ENCODE assay signal across 15 cellular contexts in genomic region chr3:9768376-9768775, GRCh38. TPM values are rescaled to one million over a fixed set of nuclear protein-coding genes. Genes with fewer than 3 reads are reported as not detected.
DNase-seq lines count a peak whose midpoint lies in the region; ATAC-seq and TF ChIP-seq lines count a peak whose summit lies in the region.
"Had no signal": no experiment of that assay in that cellular context is flagged by ENCODE, and none has a peak within 500 bp of the region (broad histone marks: within the 10 kb centered on the region; RNA-seq: fewer than 3 reads in every experiment).

No MANE protein-coding gene starts in this region.

- H3K27ac Mint-ChIP-seq in natural killer cell treated with Interleukin-12 subunit alpha and Interleukin-12 subunit beta and Interleukin-15 and Interleukin-18, amount 100 ng/mL, for 72 hours = peak overlapping the region; percentile 28 to 75

- H3K9me3 ChIP-seq in heart left ventricle (no peaks in the 10 kb centered on the region), upper lobe of left lung (no peaks in the 10 kb centered on the region)
- H3K9me3 ChIP-seq: BE2C, HAP-1 had no signal

- H3K36me3 ChIP-seq in heart left ventricle = peaks cover 0 to 26% (median 11%) of the 10 kb centered on the region in 9 donors
- H3K36me3 ChIP-seq in upper lobe of left lung = peaks cover 0 to 12% (median 2%) of the 10 kb centered on the region in 4 donors
- H3K36me3 ChIP-seq: BE2C, HAP-1 had no signal

- H3K27ac ChIP-seq in heart left ventricle (peak overlapping the region in 8 of 12 donors; percentile 8 to 90 (median 29)), angular gyrus (ENCODE audit: low read depth, low read length) (peak overlapping the region; percentile 89), upper lobe of left lung (peak overlapping the region; percentile 19 to 91 (median 58))

- peak overlapping the region; percentile 81 for H3K4me3 Mint-ChIP-seq in natural killer cell treated with Interleukin-12 subunit alpha and Interleukin-12 subunit beta and Interleukin-15 and Interleukin-18, amount 100 ng/mL, for 72 hours

- no peak for TF ChIP-seq CTCF in heart left ventricle (IDR thresholded peaks at IDR 0.05)
- no peak for TF ChIP-seq CTCF in upper lobe of left lung (IDR thresholded peaks at IDR 0.05)

- TF ChIP-seq POLR2A in heart left ventricle (IDR thresholded peaks at IDR 0.05) (no peak), upper lobe of left lung (IDR thresholded peaks at IDR 0.05) (no peak)

- DNase-seq in heart left ventricle (no peak), left cardiac atrium (no peak), upper lobe of left lung (no peak), MV-4-11 (lab: John Stamatoyannopoulos, UW) (no peak)
- no peak for DNase-seq in natural killer cell treated with Interleukin-12 subunit alpha and Interleukin-12 subunit beta and Interleukin-15 and Interleukin-18, amount 100 ng/mL, for 72 hours (ENCODE audit: low spot score)
- DNase-seq in stimulated activated CD8-positive, alpha-beta memory T cell treated with anti-CD3 and anti-CD28 coated beads, Interleukin-4, amount 100 ng/mL, for 48 hours = no peak
- DNase-seq: BE2C; EL; islet precursor cell; naive thymus-derived CD4-positive, alpha-beta T cell; RPMI8226; small intestine had no signal

- H3K4me1 Mint-ChIP-seq in natural killer cell treated with Interleukin-12 subunit alpha and Interleukin-12 subunit beta and Interleukin-15 and Interleukin-18, amount 100 ng/mL, for 72 hours (ENCODE audit: low read depth in 2 of 2) = peaks cover 34 to 39% of the 10 kb centered on the region in 2 donors

- no peaks in the 10 kb centered on the region for H3K27me3 Mint-ChIP-seq in natural killer cell treated with Interleukin-12 subunit alpha and Interleukin-12 subunit beta and Interleukin-15 and Interleukin-18, amount 100 ng/mL, for 72 hours

- no peak for TF ChIP-seq EP300 in upper lobe of left lung (IDR thresholded peaks at IDR 0.05)

- H3K4me1 ChIP-seq in heart left ventricle = peaks cover 0 to 46% (median 31%) of the 10 kb centered on the region in 12 donors
- peaks cover 34 to 43% (median 39%) of the 10 kb centered on the region in 4 donors for H3K4me1 ChIP-seq in upper lobe of left lung
- H3K4me1 ChIP-seq: BE2C, HAP-1 had no signal

- no peaks in the 10 kb centered on the region for H3K27me3 ChIP-seq in heart left ventricle
- no peaks in the 10 kb centered on the region for H3K27me3 ChIP-seq in upper lobe of left lung
- H3K27me3 ChIP-seq: BE2C had no signal

- 55 to 83% (median 71%) methylated on average over 2 of the region's 2 CpGs for WGBS in heart left ventricle, 4 donors
- WGBS in upper lobe of left lung, 2 donors = 57 to 75% methylated on average over 1 to 2 of the region's 2 CpGs

- no peaks in the 10 kb centered on the region for H3K36me3 Mint-ChIP-seq in natural killer cell treated with Interleukin-12 subunit alpha and Interleukin-12 subunit beta and Interleukin-15 and Interleukin-18, amount 100 ng/mL, for 72 hours

- ATAC-seq in heart left ventricle = no peak
- ATAC-seq in left cardiac atrium = no peak
- no peak for ATAC-seq in natural killer cell treated with Interleukin-12 subunit alpha and Interleukin-12 subunit beta and Interleukin-15 and Interleukin-18, amount 100 ng/mL, for 72 hours
- ATAC-seq in upper lobe of left lung (ENCODE audit: low FRiP score in 2 of 2) = no peak
- ATAC-seq in HG02763 (IDR thresholded peaks at IDR 0.05; ENCODE audit: unreplicated experiment) = no peak
- ATAC-seq: naive thymus-derived CD4-positive, alpha-beta T cell had no signal

- no peaks in the 10 kb centered on the region for H3K9me3 Mint-ChIP-seq in natural killer cell treated with Interleukin-12 subunit alpha and Interleukin-12 subunit beta and Interleukin-15 and Interleukin-18, amount 100 ng/mL, for 72 hours
- H3K9me3 Mint-ChIP-seq: naive thymus-derived CD4-positive, alpha-beta T cell had no signal

- peak overlapping the region in 6 of 12 donors; percentile 67 to 96 (median 84) for H3K4me3 ChIP-seq in heart left ventricle
- H3K4me3 ChIP-seq in upper lobe of left lung = peak overlapping the region in 1 of 4 donors; percentile 76
- H3K4me3 ChIP-seq: HAP-1 had no signal

- intact Hi-C loops in heart left ventricle (cut with DNase I) (loop anchor here in 1 of 10 donors (2.0 kb wide), 1 partner anchor 24 kb away; the partner anchor contains the start of genes ARPC4 and TADA3), left cardiac atrium (cut with DNase I) (no loop called here)

RNA-seq across cellular contexts. Expression of gene CAMK1, which starts 1.4 kb away (rescaled TPM):
- total RNA-seq in heart left ventricle (10 to 100 TPM in 7 of 9 donors, 1 to 10 TPM in 2; 9.7 to 26.3 (median 14.7) TPM), left cardiac atrium (10 to 100 TPM; 24.2 to 27.4 TPM), upper lobe of left lung (10 to 100 TPM; 19.5 to 44.0 (median 27.6) TPM)
- polyA plus RNA-seq in heart left ventricle = 10 to 100 TPM; 13.8 to 17.5 TPM
- 10 to 100 TPM; 19.8 to 24.4 TPM for total RNA-seq in natural killer cell treated with Interleukin-12 subunit alpha and Interleukin-12 subunit beta and Interleukin-15 and Interleukin-18, amount 100 ng/mL, for 72 hours

RNA-seq across cellular contexts. Expression of gene OGG1, which starts 18.6 kb away (rescaled TPM):
- total RNA-seq in heart left ventricle (10 to 100 TPM in 2 of 9 donors, 1 to 10 TPM in 7; 6.2 to 14.8 (median 8.3) TPM), left cardiac atrium (10 to 100 TPM; 11.8 to 12.6 TPM), upper lobe of left lung (10 to 100 TPM; 13.7 to 49.2 (median 18.3) TPM)
- 10 to 100 TPM in 1 of 2 donors, 1 to 10 TPM in 1; 9.8 to 12.2 TPM for polyA plus RNA-seq in heart left ventricle
- total RNA-seq in natural killer cell treated with Interleukin-12 subunit alpha and Interleukin-12 subunit beta and Interleukin-15 and Interleukin-18, amount 100 ng/mL, for 72 hours = 10 to 100 TPM; 35.9 to 42.5 TPM

RNA-seq across cellular contexts. Expression of gene TADA3, which starts 23.9 kb away (rescaled TPM):
- total RNA-seq in heart left ventricle (10 to 100 TPM; 32.8 to 61.5 (median 45.9) TPM), left cardiac atrium (10 to 100 TPM; 42.0 to 42.7 TPM), upper lobe of left lung (10 to 100 TPM; 48.2 to 68.0 (median 60.7) TPM)
- polyA plus RNA-seq in heart left ventricle = 10 to 100 TPM; 37.2 to 53.3 TPM
- total RNA-seq in natural killer cell treated with Interleukin-12 subunit alpha and Interleukin-12 subunit beta and Interleukin-15 and Interleukin-18, amount 100 ng/mL, for 72 hours = 10 to 100 TPM; 58.3 to 65.6 TPM

RNA-seq across cellular contexts. Expression of gene ARPC4, which starts 24.5 kb away (rescaled TPM):
- total RNA-seq in heart left ventricle (100 to 1,000 TPM in 1 of 9 donors, 10 to 100 TPM in 8; 48.8 to 147 (median 79.7) TPM), left cardiac atrium (10 to 100 TPM; 80.8 to 96.2 TPM), upper lobe of left lung (100 to 1,000 TPM in 5 of 6 donors, 10 to 100 TPM in 1; 88.3 to 186 (median 158) TPM)
- 100 to 1,000 TPM in 1 of 2 donors, 10 to 100 TPM in 1; 30.0 to 151 TPM for polyA plus RNA-seq in heart left ventricle
- 100 to 1,000 TPM; 323 to 381 TPM for total RNA-seq in natural killer cell treated with Interleukin-12 subunit alpha and Interleukin-12 subunit beta and Interleukin-15 and Interleukin-18, amount 100 ng/mL, for 72 hours

RNA-seq across cellular contexts. Expression of gene BRPF1, which starts 36.8 kb away (rescaled TPM):
- 10 to 100 TPM in 6 of 9 donors, 1 to 10 TPM in 3; 9.0 to 17.8 (median 10.6) TPM for total RNA-seq in heart left ventricle
- 10 to 100 TPM in 1 of 2 donors, 1 to 10 TPM in 1; 5.5 to 12.0 TPM for polyA plus RNA-seq in heart left ventricle
- total RNA-seq in left cardiac atrium = 10 to 100 TPM; 10.2 to 14.6 TPM
- total RNA-seq in natural killer cell treated with Interleukin-12 subunit alpha and Interleukin-12 subunit beta and Interleukin-15 and Interleukin-18, amount 100 ng/mL, for 72 hours = 10 to 100 TPM; 51.9 to 62.3 TPM
- total RNA-seq in upper lobe of left lung = 10 to 100 TPM; 18.8 to 44.0 (median 26.5) TPM

Comparison
In these comparisons a context has a peak if more than half of its experiments do, and no peak if none do; other contexts are left out.
1. H3K27ac ChIP-seq: peak in every context shown above with its lines; median percentile 89 in angular gyrus; 58 in upper lobe of left lung; 29 in heart left ventricle.